ENCODE assay signal across 12 cellular contexts in the genomic region with DNA sequence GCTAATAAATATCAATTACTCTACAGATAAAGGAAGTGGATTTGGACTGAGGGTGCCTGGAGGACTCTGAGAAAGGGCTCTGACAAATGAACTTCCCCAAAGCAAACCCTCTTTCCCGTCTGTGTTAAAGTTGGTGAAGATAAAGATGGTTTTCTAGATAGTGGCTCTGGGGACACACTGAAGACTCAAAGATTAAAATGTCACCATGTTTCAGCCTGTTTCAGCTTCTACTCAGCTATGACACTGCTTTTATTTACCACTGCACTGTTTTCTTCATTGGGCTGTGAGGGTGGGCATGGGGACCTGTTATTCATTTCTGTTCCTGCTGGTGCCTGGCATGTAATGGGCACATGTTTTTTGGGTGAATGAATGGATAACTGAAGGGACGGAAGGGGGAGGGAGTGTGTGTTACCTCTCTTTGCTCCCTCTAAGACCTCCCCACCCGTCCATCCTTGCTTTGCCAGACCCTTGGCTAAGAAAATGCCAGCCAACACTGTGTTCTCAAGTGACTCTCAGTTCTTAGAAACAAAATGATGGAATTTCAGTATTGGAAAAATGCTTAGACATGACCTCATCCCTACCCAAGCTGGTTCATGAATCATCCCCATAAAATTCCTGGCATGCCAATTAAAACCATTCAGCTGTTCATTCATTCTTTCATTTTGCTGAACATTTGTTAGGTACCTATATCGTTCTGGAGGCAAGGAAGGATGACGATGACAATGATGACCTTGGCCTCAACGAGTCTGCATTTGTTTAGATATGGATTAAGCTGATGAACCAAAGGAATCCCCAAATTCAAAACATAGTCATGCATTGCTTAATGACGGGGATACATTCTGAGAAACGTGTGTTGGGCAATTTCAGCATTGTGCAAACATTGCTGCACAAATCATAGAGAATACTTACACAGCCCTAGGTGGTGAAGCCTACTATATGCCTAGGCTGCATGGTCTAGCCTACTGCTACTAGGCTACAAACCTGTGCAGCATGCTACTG. TPM values are rescaled to one million over a fixed set of nuclear protein-coding genes. Genes with fewer than 3 reads are reported as not detected.
DNase-seq lines count a peak whose midpoint lies in the region; ATAC-seq and TF ChIP-seq lines count a peak whose summit lies in the region.
"Had no signal": no experiment of that assay in that cellular context is flagged by ENCODE, and none has a peak within 500 bp of the region (broad histone marks: within the 10 kb centered on the region; RNA-seq: fewer than 3 reads in every experiment).

No MANE protein-coding gene starts in this region.

- no peak overlapping the region for H3K23ac ChIP-seq in mesendoderm (ENCODE audit: low read length)

- in situ Hi-C loops in mammary epithelial cell (cut with MboI; ENCODE audit: low sequenced_read_pairs in 2 of 2), result loop anchor here in 1 of 2 donors (25.0 kb wide), 1 partner anchor 749 kb away; no protein-coding TSS in a partner anchor

- no peak overlapping the region for H3K56ac ChIP-seq in mesendoderm (ENCODE audit: low read length)

- ATAC-seq in T-cell (replicated peaks in 1 of 4) (no peak), HG03097 (IDR thresholded peaks at IDR 0.05; ENCODE audit: low FRiP score, unreplicated experiment) (no peak)
- no peak for ATAC-seq in activated T-helper 17 cell treated with anti-CD3 and anti-CD28 coated beads, Interleukin-2, amount 50 U/mL, for 72 hours (replicated peaks)

- POLR2A ChIA-PET in T-cell (lab: Charles Lee), result no interaction called here

- TF ChIP-seq CTCF in mammary epithelial cell (conservative IDR thresholded peaks at IDR 0.05 in 1 of 2, IDR thresholded peaks at IDR 0.05 in 1 of 2; ENCODE audit: extremely low read depth in 1 of 2, insufficient read depth in 1 of 2, low read depth in 1 of 2, low read length in 2 of 2), result no peak

- peaks cover 53% of the 10 kb centered on the region for H3K4me1 ChIP-seq in BLaER1
- H3K4me1 ChIP-seq in mammary epithelial cell (ENCODE audit: insufficient read depth, low read length), result peaks cover 13% of the 10 kb centered on the region
- peaks cover 9% of the 10 kb centered on the region for H3K4me1 ChIP-seq in mesendoderm (ENCODE audit: control insufficient read depth, low read depth, low read length)

- no peak overlapping the region for H3K9ac ChIP-seq in BLaER1
- no peak overlapping the region for H3K9ac ChIP-seq in mammary epithelial cell (ENCODE audit: insufficient read depth, low read length)
- H3K9ac ChIP-seq in mesendoderm (ENCODE audit: low read length), result no peak overlapping the region

- no peaks in the 10 kb centered on the region for H3K79me2 ChIP-seq in mammary epithelial cell (ENCODE audit: insufficient read depth, low read length)
- no peaks in the 10 kb centered on the region for H3K79me2 ChIP-seq in mesendoderm (ENCODE audit: control insufficient read depth, insufficient read depth, low read length)

- H2BK15ac ChIP-seq in mesendoderm (replicated peaks; ENCODE audit: low read depth), result no peak overlapping the region

- peak overlapping the region; percentile 8 for H2AFZ ChIP-seq in mammary epithelial cell (ENCODE audit: low read depth, low read length)

- 0 out of 2 replicates have a peak, but pooled peaks cover 10% of the 10 kb centered on the region for H3K9me3 ChIP-seq in BLaER1
- no peaks in the 10 kb centered on the region for H3K9me3 ChIP-seq in mammary epithelial cell (replicated peaks; ENCODE audit: insufficient read depth, low read length)

- no peaks in the 10 kb centered on the region for H4K20me1 ChIP-seq in BLaER1
- no peaks in the 10 kb centered on the region for H4K20me1 ChIP-seq in mammary epithelial cell (ENCODE audit: insufficient read depth, low read length)

- H3K18ac ChIP-seq in mesendoderm (ENCODE audit: low read length), result no peak overlapping the region

- peak overlapping the region; percentile 10; the same call in 1 of the 2 replicates for H3K4me2 ChIP-seq in BLaER1
- peak overlapping the region; percentile 45 for H3K4me2 ChIP-seq in mammary epithelial cell (ENCODE audit: insufficient read depth, low read depth, low read length)
- H3K4me2 ChIP-seq in mesendoderm (ENCODE audit: low read length), result no peak overlapping the region

- no peak overlapping the region for H2AK5ac ChIP-seq in mesendoderm (ENCODE audit: low read length)

- H3K9me3 Mint-ChIP-seq in T-cell, result no peaks in the 10 kb centered on the region
- H3K9me3 Mint-ChIP-seq in activated T-helper 17 cell treated with anti-CD3 and anti-CD28 coated beads, Interleukin-2, amount 50 U/mL, for 72 hours, result no peaks in the 10 kb centered on the region
- H3K9me3 Mint-ChIP-seq: natural killer cell had no signal

- H2BK120ac ChIP-seq in mesendoderm (ENCODE audit: low read depth, low read length), result no peak overlapping the region

- no peak overlapping the region for H3K27ac ChIP-seq in BLaER1
- H3K27ac ChIP-seq in mammary epithelial cell (ENCODE audit: insufficient read depth, low read depth, low read length), result no peak overlapping the region
- H3K27ac ChIP-seq in mesendoderm (ENCODE audit: low read depth, low read length), result no peak overlapping the region
- H3K27ac ChIP-seq: WERI-Rb-1 had no signal

- dilution Hi-C loops in mammary epithelial cell (cut with HindIII; ENCODE audit: low sequenced_read_pairs), result no loop called here

- H4K5ac ChIP-seq in mesendoderm (ENCODE audit: low read length), result no peak overlapping the region

- no peak overlapping the region for H3K27ac Mint-ChIP-seq in T-cell
- H3K27ac Mint-ChIP-seq in activated T-helper 17 cell treated with anti-CD3 and anti-CD28 coated beads, Interleukin-2, amount 50 U/mL, for 72 hours, result no peak overlapping the region
- H3K27ac Mint-ChIP-seq: natural killer cell had no signal

- no peak overlapping the region for H3K4me3 Mint-ChIP-seq in T-cell
- H3K4me3 Mint-ChIP-seq in activated T-helper 17 cell treated with anti-CD3 and anti-CD28 coated beads, Interleukin-2, amount 50 U/mL, for 72 hours, result no peak overlapping the region
- H3K4me3 Mint-ChIP-seq: natural killer cell had no signal

- H3K36me3 Mint-ChIP-seq in T-cell, result no peaks in the 10 kb centered on the region
- no peaks in the 10 kb centered on the region for H3K36me3 Mint-ChIP-seq in activated T-helper 17 cell treated with anti-CD3 and anti-CD28 coated beads, Interleukin-2, amount 50 U/mL, for 72 hours (ENCODE audit: low read depth)
- H3K36me3 Mint-ChIP-seq: natural killer cell had no signal

- H3K79me1 ChIP-seq in mesendoderm (ENCODE audit: low read length), result no peaks in the 10 kb centered on the region

- H3K36me3 ChIP-seq in BLaER1, result no peaks in the 10 kb centered on the region
- H3K36me3 ChIP-seq in mammary epithelial cell (ENCODE audit: insufficient read depth, low read length), result no peaks in the 10 kb centered on the region
- H3K36me3 ChIP-seq in mesendoderm (ENCODE audit: control insufficient read depth, insufficient read depth, low read length), result no peaks in the 10 kb centered on the region
- H3K36me3 ChIP-seq: WERI-Rb-1 had no signal

- WGBS in mammary epithelial cell (ENCODE audit: low coverage, missing lambda C conversion rate), result 30% methylated on average over 8 of the region's 8 CpGs
- no CpG with 5 or more reads among the region's 8 CpGs for WGBS in mesendoderm (ENCODE audit: extremely low coverage, insufficient coverage, low lambda C conversion rate)

- peak; percentile 47 for DNase-seq in LoVo (ENCODE audit: low spot score)
- peak; percentile 91 for DNase-seq in mammary epithelial cell
- DNase-seq in mesendoderm, result peak; percentile 64
- no peak for DNase-seq in T-cell
- no peak for DNase-seq in NCI-H187 (lab: John Stamatoyannopoulos, UW)
- DNase-seq: H7, MM.1S, natural killer cell, WERI-Rb-1 had no signal

- CTCF ChIA-PET in mammary epithelial cell (lab: Charles Lee; ENCODE audit: low non-redundant PET), result no interaction called here
- CTCF ChIA-PET in T-cell (lab: Charles Lee), result no interaction called here

- H3K4me1 Mint-ChIP-seq in T-cell, result peaks cover 7 to 14% (median 10%) of the 10 kb centered on the region in 3 donors
- H3K4me1 Mint-ChIP-seq in activated T-helper 17 cell treated with anti-CD3 and anti-CD28 coated beads, Interleukin-2, amount 50 U/mL, for 72 hours, result no peaks in the 10 kb centered on the region

- H4K8ac ChIP-seq in mesendoderm (ENCODE audit: low read depth, low read length), result no peak overlapping the region

- intact Hi-C loops in mammary epithelial cell (cut with micrococcal nuclease), result no loop called here

- BruUV-seq in mammary epithelial cell (replicated peaks; lab: Mats Ljungman, UMichigan), result no TSS peak

- H3K4me3 ChIP-seq in BLaER1, result no peak overlapping the region
- no peak overlapping the region for H3K4me3 ChIP-seq in mammary epithelial cell (replicated peaks in 1 of 3; ENCODE audit: insufficient read depth in 1 of 3, low read depth in 2 of 3, low read length in 3 of 3)
- H3K4me3 ChIP-seq in mesendoderm (ENCODE audit: low read length), result no peak overlapping the region

- peak overlapping the region; percentile 12 for H2BK5ac ChIP-seq in mesendoderm (ENCODE audit: low read length)

- H3K27me3 ChIP-seq in BLaER1, result no peaks in the 10 kb centered on the region
- H3K27me3 ChIP-seq in mammary epithelial cell (ENCODE audit: insufficient read depth, low read length), result no peaks in the 10 kb centered on the region
- no peaks in the 10 kb centered on the region for H3K27me3 ChIP-seq in mesendoderm (ENCODE audit: insufficient read depth, low read length, poor library complexity)

- peaks cover 3 to 10% of the 10 kb centered on the region in 2 donors for H3K27me3 Mint-ChIP-seq in T-cell
- H3K27me3 Mint-ChIP-seq in activated T-helper 17 cell treated with anti-CD3 and anti-CD28 coated beads, Interleukin-2, amount 50 U/mL, for 72 hours, result peaks cover 12% of the 10 kb centered on the region

- H3K4ac ChIP-seq in mesendoderm (ENCODE audit: low read depth, low read length), result no peak overlapping the region

RNA-seq across cellular contexts. Expression of a gene that starts 13.4 kb away (rescaled TPM):
- total RNA-seq in mammary epithelial cell (1 to 10 TPM in 1 of 2 donors, under 1 TPM in 1; 0.17 to 2.1 TPM), T-cell (under 1 TPM in 3 of 5 donors, not detected in 2; 0.12 to 0.20 (median 0.15) TPM)
- polyA plus RNA-seq in mammary epithelial cell, result 2.0 TPM
- polyA minus RNA-seq in mammary epithelial cell, result 2.7 TPM
- polyA plus RNA-seq in mesendoderm (2013, experiment 1 of 2), result 0.83 TPM
- 0.88 TPM for polyA plus RNA-seq in mesendoderm (2013, experiment 2 of 2)
- total RNA-seq in activated T-helper 17 cell treated with anti-CD3 and anti-CD28 coated beads, Interleukin-2, amount 50 U/mL, for 72 hours, result not detected

RNA-seq across cellular contexts. Expression of a gene that starts 18.6 kb away (rescaled TPM):
- total RNA-seq in mammary epithelial cell, result not detected
- polyA plus RNA-seq in mammary epithelial cell, result 0.14 TPM
- not detected for polyA minus RNA-seq in mammary epithelial cell
- 10.5 TPM for polyA plus RNA-seq in mesendoderm (2013, experiment 1 of 2)
- 11.0 TPM for polyA plus RNA-seq in mesendoderm (2013, experiment 2 of 2)
- total RNA-seq in T-cell, result 1 to 10 TPM in 1 of 5 donors, under 1 TPM in 2, not detected in 2; 0.38 to 1.6 (median 0.59) TPM
- not detected for total RNA-seq in activated T-helper 17 cell treated with anti-CD3 and anti-CD28 coated beads, Interleukin-2, amount 50 U/mL, for 72 hours

Comparison
In these comparisons a context has a peak if more than half of its experiments do, and no peak if none do; other contexts are left out.
1. DNase-seq: peak in LoVo (single experiment), mammary epithelial cell (single experiment) and mesendoderm (single experiment); none in T-cell (0 of 34) and NCI-H187 (0 of 2).